12 cellular contexts compared by ENCODE assay signal in genomic region chr12:96020314-96021003, GRCh38. TPM values are rescaled to one million over a fixed set of nuclear protein-coding genes. Genes with fewer than 3 reads are reported as not detected.
A peak's percentile ranks its signal among the peaks of the same experiment; 100 is the strongest.
DNase-seq lines count a peak whose midpoint lies in the region; ATAC-seq and TF ChIP-seq lines count a peak whose summit lies in the region.
"Had no signal": no experiment of that assay in that cellular context is flagged by ENCODE, and none has a peak within 500 bp of the region (broad histone marks: within the 10 kb centered on the region; RNA-seq: fewer than 3 reads in every experiment).

No MANE protein-coding gene starts in this region.

- TF ChIP-seq CTCF in OCI-LY1 (IDR thresholded peaks at IDR 0.05; ENCODE audit: low read length) (no peak), neural progenitor cell (IDR thresholded peaks at IDR 0.05) (no peak)

- H3K27ac ChIP-seq in OCI-LY1 (ENCODE audit: low read depth, low read length, poor library complexity, severe bottlenecking) (peak overlapping the region; percentile 87), neural progenitor cell (no peak overlapping the region)
- H3K27ac ChIP-seq: adrenal gland, epithelial cell of prostate, KMS-11 had no signal

- DNase-seq in neural progenitor cell (ENCODE audit: low spot score) = no peak
- no peak for DNase-seq in NCI-H2227 treated with DMSO at 0.1 percent for 48 hours (lab: John Stamatoyannopoulos, UW)
- no peak for DNase-seq in AG08396 (ENCODE audit: low spot score)
- DNase-seq: activated CD4-positive, alpha-beta T cell treated with anti-CD3 and anti-CD28 coated beads for 48 hours; adrenal gland had no signal

- H3K4me3 ChIP-seq in OCI-LY1 (ENCODE audit: low read depth, low read length, poor library complexity, severe bottlenecking) (no peak overlapping the region), neural progenitor cell (no peak overlapping the region)
- H3K4me3 ChIP-seq: adrenal gland had no signal

- H3K9me2 ChIP-seq in OCI-LY1 (ENCODE audit: low read depth, low read length) = no peaks in the 10 kb centered on the region

- no peaks in the 10 kb centered on the region for H3K27me3 ChIP-seq in OCI-LY1 (ENCODE audit: insufficient read depth, low read length)
- no peaks in the 10 kb centered on the region for H3K27me3 ChIP-seq in neural progenitor cell
- H3K27me3 ChIP-seq: adrenal gland had no signal

- H3K4me3 Mint-ChIP-seq in neural progenitor cell = no peak overlapping the region

- H3K79me2 ChIP-seq in OCI-LY1 (ENCODE audit: insufficient read depth, low read length) (no peaks in the 10 kb centered on the region), neural progenitor cell (ENCODE audit: low read depth) (no peaks in the 10 kb centered on the region)

- peaks cover 14% of the 10 kb centered on the region for H3K36me3 Mint-ChIP-seq in neural progenitor cell

- no peaks in the 10 kb centered on the region; the same call in 1 of the 2 replicates for H3F3A ChIP-seq in OCI-LY1 (ENCODE audit: insufficient read depth, low read length)
- H3F3A ChIP-seq in neural progenitor cell (ENCODE audit: low read depth) = no peaks in the 10 kb centered on the region

- H3K36me3 ChIP-seq in OCI-LY1 (ENCODE audit: insufficient read depth, low read length) (peaks cover 69% of the 10 kb centered on the region), neural progenitor cell (peaks cover 45% of the 10 kb centered on the region)

- H3K4me1 Mint-ChIP-seq in neural progenitor cell = no peaks in the 10 kb centered on the region

- H4K20me1 ChIP-seq in OCI-LY1 (ENCODE audit: insufficient read depth, low read length) (no peaks in the 10 kb centered on the region), neural progenitor cell (ENCODE audit: low read depth) (no peaks in the 10 kb centered on the region)

- H3K9me3 ChIP-seq in OCI-LY1 (ENCODE audit: low read length) (no peaks in the 10 kb centered on the region), neural progenitor cell (ENCODE audit: low read depth) (no peaks in the 10 kb centered on the region)
- H3K9me3 ChIP-seq: adrenal gland had no signal

- ATAC-seq in GM18498 (IDR thresholded peaks at IDR 0.05; ENCODE audit: unreplicated experiment) (peak; percentile 98), GM21381 (IDR thresholded peaks at IDR 0.05; ENCODE audit: unreplicated experiment) (peak; percentile 94), HG03097 (IDR thresholded peaks at IDR 0.05; ENCODE audit: low FRiP score, unreplicated experiment) (peak; percentile 75)
- ATAC-seq in activated CD4-positive, CD25-positive, alpha-beta regulatory T cell treated with anti-CD3 and anti-CD28 coated beads, Interleukin-2, amount 50 U/mL, for 24 hours = no peak

- H3K9me3 Mint-ChIP-seq in neural progenitor cell = no peaks in the 10 kb centered on the region

- peaks cover 25% of the 10 kb centered on the region for H3K4me1 ChIP-seq in OCI-LY1 (ENCODE audit: insufficient read depth, low read length, severe bottlenecking)
- H3K4me1 ChIP-seq in neural progenitor cell = no peaks in the 10 kb centered on the region
- H3K4me1 ChIP-seq: adrenal gland had no signal

- H3K27me3 Mint-ChIP-seq in neural progenitor cell (ENCODE audit: insufficient read depth, low read depth) = peaks cover 2% of the 10 kb centered on the region

- peak overlapping the region; percentile 25 for H3K9ac ChIP-seq in OCI-LY1 (ENCODE audit: low read length)
- H3K9ac ChIP-seq in neural progenitor cell = no peak overlapping the region
- H3K9ac ChIP-seq: KMS-11 had no signal

- H3K4me2 ChIP-seq in OCI-LY1 (ENCODE audit: low read length) (peak overlapping the region; percentile 25), neural progenitor cell (no peak overlapping the region)
- H3K4me2 ChIP-seq: KMS-11 had no signal

- H2AFZ ChIP-seq in OCI-LY1 (ENCODE audit: low read length) = no peak overlapping the region
- no peak overlapping the region for H2AFZ ChIP-seq in neural progenitor cell (replicated peaks)

- H3K27ac Mint-ChIP-seq in neural progenitor cell = no peak overlapping the region

RNA-seq across cellular contexts. Expression of gene LTA4H, which starts 14.9 kb away (rescaled TPM):
- 230 and 266 TPM in 2 replicates for total RNA-seq in neural progenitor cell (ENCODE audit: low replicate concordance)

RNA-seq across cellular contexts. Expression of gene HAL, which starts 24.3 kb away (rescaled TPM):
- 0.06 and 0.12 TPM in 2 replicates for total RNA-seq in neural progenitor cell (ENCODE audit: low replicate concordance)

Comparison
In these comparisons a context has a peak if more than half of its experiments do, and no peak if none do; other contexts are left out.
1. ATAC-seq: peak in GM18498 (single experiment), GM21381 (single experiment) and HG03097 (single experiment); none in activated CD4-positive, CD25-positive, alpha-beta regulatory T cell treated with anti-CD3 and anti-CD28 coated beads, Interleukin-2, amount 50 U/mL, for 24 hours (0 of 2).